ENCODE assay signal across 23 cellular contexts in genomic region chr9:122201641-122202040, GRCh38. TPM values are rescaled to one million over a fixed set of nuclear protein-coding genes. Genes with fewer than 3 reads are reported as not detected.
DNase-seq lines count a peak whose midpoint lies in the region; ATAC-seq and TF ChIP-seq lines count a peak whose summit lies in the region.
"Had no signal": no experiment of that assay in that cellular context is flagged by ENCODE, and none has a peak within 500 bp of the region (broad histone marks: within the 10 kb centered on the region; RNA-seq: fewer than 3 reads in every experiment).

No MANE protein-coding gene starts in this region.

- no peak overlapping the region for H3K27ac Mint-ChIP-seq in stimulated activated naive CD8-positive, alpha-beta T cell treated with anti-CD3 and anti-CD28 coated beads, Interleukin-15, amount 100 ng/mL, for 72 hours
- H3K27ac Mint-ChIP-seq in T-helper 17 cell, result peak overlapping the region; percentile 57
- H3K27ac Mint-ChIP-seq: activated naive CD8-positive, alpha-beta T cell treated with anti-CD3 and anti-CD28 coated beads, Interleukin-2, amount 10 ng/mL, durations not matched to agents 7 days and 5 days; activated T-cell treated with anti-CD3 and anti-CD28 coated beads, Interleukin-2, amount 50 U/mL, for 24 hours; nephron progenitor cell; T-cell had no signal

- H3K4me3 ChIP-seq in foreskin fibroblast (ENCODE audit: low read depth in 1 of 2, low read length in 2 of 2), result no peak overlapping the region
- H3K4me3 ChIP-seq: cardiac muscle cell had no signal

- no peak overlapping the region for H3K4me3 Mint-ChIP-seq in stimulated activated naive CD8-positive, alpha-beta T cell treated with anti-CD3 and anti-CD28 coated beads, Interleukin-15, amount 100 ng/mL, for 72 hours
- no peak overlapping the region for H3K4me3 Mint-ChIP-seq in T-helper 17 cell
- H3K4me3 Mint-ChIP-seq: activated naive CD8-positive, alpha-beta T cell treated with anti-CD3 and anti-CD28 coated beads, Interleukin-2, amount 10 ng/mL, durations not matched to agents 7 days and 5 days; activated T-cell treated with anti-CD3 and anti-CD28 coated beads, Interleukin-2, amount 50 U/mL, for 24 hours; nephron progenitor cell; T-cell had no signal

- no peaks in the 10 kb centered on the region for H3K4me1 Mint-ChIP-seq in stimulated activated naive CD8-positive, alpha-beta T cell treated with anti-CD3 and anti-CD28 coated beads, Interleukin-15, amount 100 ng/mL, for 72 hours
- peaks cover 2% of the 10 kb centered on the region for H3K4me1 Mint-ChIP-seq in T-helper 17 cell
- H3K4me1 Mint-ChIP-seq: activated naive CD8-positive, alpha-beta T cell treated with anti-CD3 and anti-CD28 coated beads, Interleukin-2, amount 10 ng/mL, durations not matched to agents 7 days and 5 days; T-cell had no signal

- H3K9me3 ChIP-seq in T-helper 17 cell (ENCODE audit: control insufficient read depth, low read length, poor library complexity, severe bottlenecking), result no peaks in the 10 kb centered on the region

- H3K36me3 Mint-ChIP-seq in T-helper 17 cell (ENCODE audit: low read depth), result peaks cover 2% of the 10 kb centered on the region
- H3K36me3 Mint-ChIP-seq: activated naive CD8-positive, alpha-beta T cell treated with anti-CD3 and anti-CD28 coated beads, Interleukin-2, amount 10 ng/mL, durations not matched to agents 7 days and 5 days; T-cell had no signal

- peak; percentile 50 for ATAC-seq in stimulated activated naive CD8-positive, alpha-beta T cell treated with anti-CD3 and anti-CD28 coated beads, Interleukin-15, Interleukin-2, amounts not matched to agents 100 U/mL and 50 U/mL, for 24 hours
- ATAC-seq in stimulated activated naive CD8-positive, alpha-beta T cell treated with anti-CD3 and anti-CD28 coated beads, Interleukin-15, amount 100 ng/mL, for 72 hours, result no peak
- ATAC-seq in T-helper 17 cell, result no peak
- ATAC-seq: T-cell had no signal

- H3K27me3 Mint-ChIP-seq in stimulated activated naive CD8-positive, alpha-beta T cell treated with anti-CD3 and anti-CD28 coated beads, Interleukin-15, amount 100 ng/mL, for 72 hours, result peaks cover 14% of the 10 kb centered on the region
- H3K27me3 Mint-ChIP-seq in T-helper 17 cell, result peaks cover 27% of the 10 kb centered on the region

- no peak for TF ChIP-seq CTCF in foreskin fibroblast (IDR thresholded peaks at IDR 0.05; ENCODE audit: low read depth, low read length)

- DNase-seq in stimulated activated naive CD8-positive, alpha-beta T cell treated with anti-CD3 and anti-CD28 coated beads, Interleukin-15, Interleukin-2, amounts not matched to agents 100 U/mL and 50 U/mL, for 24 hours, result no peak
- DNase-seq in stimulated activated naive CD8-positive, alpha-beta T cell treated with anti-CD3 and anti-CD28 coated beads, Interleukin-15, amount 100 ng/mL, for 72 hours, result no peak
- no peak for DNase-seq in T-helper 17 cell
- DNase-seq in foreskin fibroblast, result peak; percentile 34 to 54
- no peak for DNase-seq in stimulated activated CD4-positive, alpha-beta T cell treated with anti-CD3 and anti-CD28 coated beads, Interleukin-2, amount 100 ng/mL, for 24 hours
- DNase-seq in activated naive CD4-positive, alpha-beta T cell (lab: John Stamatoyannopoulos, UW), result no peak
- no peak for DNase-seq in CD1c-positive myeloid dendritic cell (ENCODE audit: extremely low spot score)
- no peak for DNase-seq in stimulated activated CD4-positive, alpha-beta T cell treated with anti-CD3 and anti-CD28 coated beads, Interleukin-4, amount 100 ng/mL, for 24 hours
- DNase-seq: activated CD4-positive, alpha-beta T cell treated with anti-CD3 and anti-CD28 coated beads, Interleukin-2, amount 50 U/mL, for 48 hours; activated naive CD8-positive, alpha-beta T cell treated with anti-CD3 and anti-CD28 coated beads, Interleukin-2, amount 10 ng/mL, durations not matched to agents 7 days and 5 days; activated T-cell treated with anti-CD3 and anti-CD28 coated beads, Interleukin-2, amount 50 U/mL, for 24 hours; left colon; NCI-H1048; NCI-H2081; NCI-H446 treated with DMSO at 0.1 percent for 48 hours; nephron progenitor cell; Right ventricle myocardium superior; stimulated activated CD4-positive, alpha-beta T cell treated with anti-CD3 and anti-CD28 coated beads, Interleukin-4, amount 100 ng/mL, for 1 hour; T-cell had no signal

- H3K9me3 Mint-ChIP-seq in stimulated activated naive CD8-positive, alpha-beta T cell treated with anti-CD3 and anti-CD28 coated beads, Interleukin-15, amount 100 ng/mL, for 72 hours, result no peaks in the 10 kb centered on the region
- H3K9me3 Mint-ChIP-seq: activated naive CD8-positive, alpha-beta T cell treated with anti-CD3 and anti-CD28 coated beads, Interleukin-2, amount 10 ng/mL, durations not matched to agents 7 days and 5 days; activated T-cell treated with anti-CD3 and anti-CD28 coated beads, Interleukin-2, amount 50 U/mL, for 24 hours; nephron progenitor cell; T-cell had no signal

RNA-seq across cellular contexts. Expression of gene LHX6, which starts 27.1 kb away (rescaled TPM):
- total RNA-seq in T-helper 17 cell, result not detected
- total RNA-seq: activated naive CD8-positive, alpha-beta T cell treated with anti-CD3 and anti-CD28 coated beads, Interleukin-2, amount 10 ng/mL, durations not matched to agents 7 days and 5 days; T-cell had no signal

RNA-seq across cellular contexts. Expression of gene MORN5, which starts 41.9 kb away (rescaled TPM):
- not detected for total RNA-seq in T-helper 17 cell
- total RNA-seq: activated naive CD8-positive, alpha-beta T cell treated with anti-CD3 and anti-CD28 coated beads, Interleukin-2, amount 10 ng/mL, durations not matched to agents 7 days and 5 days; cardiac muscle cell; dermis microvascular lymphatic vessel endothelial cell; mesenteric fat pad; Right ventricle myocardium superior; skeletal muscle tissue; T-cell had no signal

RNA-seq across cellular contexts. Expression of gene NDUFA8, which starts 42.1 kb away (rescaled TPM):
- total RNA-seq in T-helper 17 cell, result 10 to 100 TPM in 1 of 2 donors, 1 to 10 TPM in 1; 9.2 to 13.0 TPM

Comparison
In these comparisons a context has a peak if more than half of its experiments do, and no peak if none do; other contexts are left out.
1. DNase-seq: peak in foreskin fibroblast (2 of 2); none in stimulated activated naive CD8-positive, alpha-beta T cell treated with anti-CD3 and anti-CD28 coated beads, Interleukin-15, Interleukin-2, amounts not matched to agents 100 U/mL and 50 U/mL, for 24 hours (single experiment), stimulated activated naive CD8-positive, alpha-beta T cell treated with anti-CD3 and anti-CD28 coated beads, Interleukin-15, amount 100 ng/mL, for 72 hours (0 of 2), T-helper 17 cell (0 of 3), stimulated activated CD4-positive, alpha-beta T cell treated with anti-CD3 and anti-CD28 coated beads, Interleukin-2, amount 100 ng/mL, for 24 hours (0 of 2), activated naive CD4-positive, alpha-beta T cell (0 of 4), CD1c-positive myeloid dendritic cell (single experiment) and stimulated activated CD4-positive, alpha-beta T cell treated with anti-CD3 and anti-CD28 coated beads, Interleukin-4, amount 100 ng/mL, for 24 hours (single experiment).